In genomic region chr4:183738081-183738673, GRCh38 we compare ENCODE assay signal across 23 cellular contexts.
A peak's percentile ranks its signal among the peaks of the same experiment; 100 is the strongest.
DNase-seq lines count a peak whose midpoint lies in the region; ATAC-seq, FAIRE-seq and TF ChIP-seq lines count a peak whose summit lies in the region.
"Had no signal": no experiment of that assay in that cellular context is flagged by ENCODE, and none has a peak within 500 bp of the region (broad histone marks: within the 10 kb centered on the region; RNA-seq: fewer than 3 reads in every experiment).

No MANE protein-coding gene starts in this region.

- POLR2A ChIA-PET in RWPE1 (lab: Yijun Ruan, JAX; ENCODE audit: low non-redundant PET), result no interaction called here
- POLR2A ChIA-PET in CD4-positive, alpha-beta memory T cell (lab: Charles Lee; ENCODE audit: partially characterized antibody), result no interaction called here

- H3K4me3 Mint-ChIP-seq in Calu3 (ENCODE audit: low read depth, unreplicated experiment), result no peak overlapping the region
- H3K4me3 Mint-ChIP-seq in CD4-positive, alpha-beta memory T cell, result no peak overlapping the region
- H3K4me3 Mint-ChIP-seq: neural progenitor cell had no signal

- H3K4me1 Mint-ChIP-seq in Calu3 (ENCODE audit: low read depth, unreplicated experiment), result peaks cover 7% of the 10 kb centered on the region
- H3K4me1 Mint-ChIP-seq in CD4-positive, alpha-beta memory T cell, result no peaks in the 10 kb centered on the region
- H3K4me1 Mint-ChIP-seq: neural progenitor cell had no signal

- no peaks in the 10 kb centered on the region for H3K36me3 Mint-ChIP-seq in Calu3 (ENCODE audit: insufficient read depth, unreplicated experiment)
- H3K36me3 Mint-ChIP-seq in CD4-positive, alpha-beta memory T cell, result no peaks in the 10 kb centered on the region
- H3K36me3 Mint-ChIP-seq: neural progenitor cell had no signal

- ATAC-seq in HG02852 (IDR thresholded peaks at IDR 0.05; ENCODE audit: unreplicated experiment), result peak; percentile 83
- ATAC-seq: lower lobe of right lung had no signal

- CTCF ChIA-PET in Calu3 (lab: Charles Lee), result interaction anchor here (0.7 to 1.5 kb wide), 3 partner anchors 16 to 196 kb away, joined by 4 to 6 read pairs (median 4); no protein-coding TSS in a partner anchor
- CTCF ChIA-PET in RWPE1 (lab: Yijun Ruan, JAX), result interaction anchor here (0.6 kb wide), 1 partner anchor 1036 kb away, joined by 3 read pairs; no protein-coding TSS in a partner anchor
- CTCF ChIA-PET in CD4-positive, alpha-beta memory T cell (lab: Charles Lee; ENCODE audit: partially characterized antibody), result no interaction called here

- H3K9me3 Mint-ChIP-seq in Calu3 (ENCODE audit: low read depth, unreplicated experiment), result no peaks in the 10 kb centered on the region
- peaks cover 0 to 2% (median 0%) of the 10 kb centered on the region in 8 donors for H3K9me3 Mint-ChIP-seq in CD4-positive, alpha-beta memory T cell
- H3K9me3 Mint-ChIP-seq: neural progenitor cell had no signal

- FAIRE-seq in RCC 7860 (lab: Jason Lieb, UNC), result no peak
- FAIRE-seq: H1 had no signal

- H3K36me3 ChIP-seq in CD4-positive, alpha-beta memory T cell (ENCODE audit: insufficient read depth, low read length), result no peaks in the 10 kb centered on the region
- H3K36me3 ChIP-seq: lower lobe of right lung, neural progenitor cell, sigmoid colon, upper lobe of left lung, WERI-Rb-1 had no signal

- no peak overlapping the region for H3K4me3 ChIP-seq in CD4-positive, alpha-beta memory T cell (ENCODE audit: low read length in 2 of 2)
- H3K4me3 ChIP-seq: lower lobe of right lung, neural progenitor cell, sigmoid colon, upper lobe of left lung had no signal

- no peak overlapping the region for H3K27ac ChIP-seq in RWPE1
- H3K27ac ChIP-seq in CD4-positive, alpha-beta memory T cell (ENCODE audit: low read depth, low read length), result no peak overlapping the region
- H3K27ac ChIP-seq: HL-60, KMS-11, lower lobe of right lung, neural progenitor cell, sigmoid colon, upper lobe of left lung, WERI-Rb-1 had no signal

- no peaks in the 10 kb centered on the region for H3K4me1 ChIP-seq in CD4-positive, alpha-beta memory T cell (ENCODE audit: insufficient read depth, low read length)
- H3K4me1 ChIP-seq: lower lobe of right lung, neural progenitor cell, sigmoid colon, upper lobe of left lung had no signal

- BruUV-seq in Calu3 (replicated peaks; lab: Mats Ljungman, UMichigan), result no TSS peak

- H3K9me3 ChIP-seq in CD4-positive, alpha-beta memory T cell (ENCODE audit: control insufficient read depth in 1 of 2, low read length in 2 of 2), result no peaks in the 10 kb centered on the region
- H3K9me3 ChIP-seq: lower lobe of right lung, sigmoid colon, upper lobe of left lung had no signal

- no peaks in the 10 kb centered on the region for H3K27me3 ChIP-seq in CD4-positive, alpha-beta memory T cell (ENCODE audit: insufficient read depth, low read length)
- H3K27me3 ChIP-seq: neural progenitor cell, sigmoid colon, upper lobe of left lung had no signal

- H3K27ac Mint-ChIP-seq in Calu3 (ENCODE audit: unreplicated experiment), result peak overlapping the region; percentile 79
- H3K27ac Mint-ChIP-seq in CD4-positive, alpha-beta memory T cell, result no peak overlapping the region
- H3K27ac Mint-ChIP-seq: neural progenitor cell had no signal

- intact Hi-C loops in Calu3 (cut with micrococcal nuclease; ENCODE audit: unreplicated experiment), result no loop called here
- intact Hi-C loops in CD4-positive, alpha-beta memory T cell (cut with micrococcal nuclease), result no loop called here

- TF ChIP-seq CTCF in Calu3 (IDR thresholded peaks at IDR 0.05; ENCODE audit: unreplicated experiment) (no peak), RWPE1 (conservative IDR thresholded peaks at IDR 0.05; ENCODE audit: low read depth) (no peak)

- DNase-seq in Calu3, result no peak
- DNase-seq in RWPE1 (ENCODE audit: low spot score), result peak; percentile 63
- DNase-seq in kidney tubule cell (ENCODE audit: low spot score), result peak; percentile 75
- DNase-seq in RPMI8226, result no peak
- no peak for DNase-seq in CD4-positive, alpha-beta memory T cell
- DNase-seq in T-helper 9 cell, result no peak
- DNase-seq in RCC 7860 (ENCODE audit: low spot score), result no peak
- DNase-seq: activated CD8-positive, alpha-beta memory T cell treated with anti-CD3 and anti-CD28 coated beads for 24 hours; activated gamma-delta T cell; aorta; cortex of kidney; GDM1; lower lobe of right lung; NCI-H345; sigmoid colon; stimulated activated CD4-positive, alpha-beta T cell treated with anti-CD3 and anti-CD28 coated beads, Interleukin-4, amount 100 ng/mL, for 4 hours; upper lobe of left lung; WERI-Rb-1 had no signal

- no peaks in the 10 kb centered on the region for H3K27me3 Mint-ChIP-seq in Calu3 (ENCODE audit: unreplicated experiment)
- H3K27me3 Mint-ChIP-seq in CD4-positive, alpha-beta memory T cell, result peaks cover 0 to 2% of the 10 kb centered on the region in 2 donors

Comparison
In these comparisons a context has a peak if more than half of its experiments do, and no peak if none do; other contexts are left out.
1. DNase-seq: peak in RWPE1 (single experiment) and kidney tubule cell (single experiment); none in Calu3 (single experiment), RPMI8226 (single experiment), CD4-positive, alpha-beta memory T cell (0 of 5), T-helper 9 cell (single experiment) and RCC 7860 (single experiment).